Comparison of ENCODE assay signal across 16 cellular contexts in the genomic region with DNA sequence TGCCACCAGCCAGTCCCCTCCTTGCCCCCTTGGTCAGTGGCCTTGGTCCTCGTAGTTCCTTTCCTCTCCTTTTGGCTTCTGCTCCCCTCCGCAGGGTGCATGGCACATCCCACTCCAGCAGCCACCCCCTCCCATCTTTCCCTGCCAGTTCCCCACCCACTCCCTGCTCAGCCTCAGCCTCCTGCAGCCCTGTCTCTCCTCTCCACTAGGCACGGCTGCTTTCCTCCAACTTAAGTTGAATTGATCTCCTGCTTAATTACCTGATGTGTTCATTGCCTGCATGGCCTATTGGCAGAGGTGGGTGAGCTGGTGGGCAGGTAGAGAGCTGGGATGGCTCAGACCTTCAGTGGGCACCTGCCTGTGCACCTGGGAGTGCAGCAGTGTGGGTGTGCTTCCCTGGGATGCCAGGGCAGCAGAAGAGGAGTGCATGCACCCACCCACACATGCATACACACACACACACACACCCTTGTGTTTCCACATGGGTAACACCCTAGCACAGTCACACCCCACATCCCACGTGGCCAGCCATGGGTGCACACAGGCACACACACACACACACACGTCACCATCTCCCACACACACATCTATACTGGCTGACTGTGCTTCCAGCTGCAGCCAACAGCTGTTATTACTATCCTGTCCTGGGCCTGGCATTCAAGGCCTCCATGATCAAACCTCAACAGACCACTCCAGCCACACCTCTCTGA. TPM values are rescaled to one million over a fixed set of nuclear protein-coding genes. Genes with fewer than 3 reads are reported as not detected.
"Had no signal": no experiment of that assay in that cellular context is flagged by ENCODE, and none has a peak within 500 bp of the region (broad histone marks: within the 10 kb centered on the region; RNA-seq: fewer than 3 reads in every experiment).

No MANE protein-coding gene starts in this region.

- H3K4me3 ChIP-seq: pancreas, skin epidermis, vagina had no signal

- H3K9me3 Mint-ChIP-seq: activated naive CD8-positive, alpha-beta T cell treated with anti-CD3 and anti-CD28 coated beads, Interleukin-2, amount 10 ng/mL, durations not matched to agents 7 days and 5 days; activated T-cell treated with anti-CD3 and anti-CD28 coated beads, Interleukin-2, amount 50 U/mL, for 24 hours; memory B cell had no signal

- FAIRE-seq: bronchial epithelial cell, pancreas had no signal

- DNase-seq: activated CD4-positive, alpha-beta T cell treated with anti-CD3 and anti-CD28 coated beads for 1 hour; activated CD4-positive, alpha-beta T cell treated with anti-CD3 and anti-CD28 coated beads, Interleukin-2, amount 50 U/mL, for 48 hours; activated CD8-positive, alpha-beta memory T cell treated with anti-CD3 and anti-CD28 coated beads, Interleukin-2, amount 10 ng/mL, durations not matched to agents 7 days and 5 days; activated gamma-delta T cell; activated naive CD8-positive, alpha-beta T cell treated with anti-CD3 and anti-CD28 coated beads, Interleukin-2, amount 10 ng/mL, durations not matched to agents 7 days and 5 days; activated T-cell treated with anti-CD3 and anti-CD28 coated beads, Interleukin-2, amount 50 U/mL, for 24 hours; glutamatergic neuron; pancreas; retina; stimulated activated CD4-positive, alpha-beta T cell treated with anti-CD3 and anti-CD28 coated beads, Interleukin-4, amount 100 ng/mL, for 4 hours; SW 1271; T1000 had no signal

- H3K36me3 Mint-ChIP-seq: activated CD8-positive, alpha-beta memory T cell treated with anti-CD3 and anti-CD28 coated beads, Interleukin-2, amount 10 ng/mL, durations not matched to agents 7 days and 5 days; activated naive CD8-positive, alpha-beta T cell treated with anti-CD3 and anti-CD28 coated beads, Interleukin-2, amount 10 ng/mL, durations not matched to agents 7 days and 5 days; memory B cell had no signal

- H3K27ac Mint-ChIP-seq: activated CD8-positive, alpha-beta memory T cell treated with anti-CD3 and anti-CD28 coated beads, Interleukin-2, amount 10 ng/mL, durations not matched to agents 7 days and 5 days; activated naive CD8-positive, alpha-beta T cell treated with anti-CD3 and anti-CD28 coated beads, Interleukin-2, amount 10 ng/mL, durations not matched to agents 7 days and 5 days; activated T-cell treated with anti-CD3 and anti-CD28 coated beads, Interleukin-2, amount 50 U/mL, for 24 hours; memory B cell had no signal

- H3K4me3 Mint-ChIP-seq: activated CD8-positive, alpha-beta memory T cell treated with anti-CD3 and anti-CD28 coated beads, Interleukin-2, amount 10 ng/mL, durations not matched to agents 7 days and 5 days; activated naive CD8-positive, alpha-beta T cell treated with anti-CD3 and anti-CD28 coated beads, Interleukin-2, amount 10 ng/mL, durations not matched to agents 7 days and 5 days; activated T-cell treated with anti-CD3 and anti-CD28 coated beads, Interleukin-2, amount 50 U/mL, for 24 hours; memory B cell had no signal

- H3K4me1 Mint-ChIP-seq: activated CD8-positive, alpha-beta memory T cell treated with anti-CD3 and anti-CD28 coated beads, Interleukin-2, amount 10 ng/mL, durations not matched to agents 7 days and 5 days; activated naive CD8-positive, alpha-beta T cell treated with anti-CD3 and anti-CD28 coated beads, Interleukin-2, amount 10 ng/mL, durations not matched to agents 7 days and 5 days had no signal

RNA-seq across cellular contexts. Expression of a gene that starts 33.2 kb away (rescaled TPM):
- total RNA-seq: bronchial epithelial cell had no signal
